Comparison of ENCODE assay signal across 8 cellular contexts in the genomic region with DNA sequence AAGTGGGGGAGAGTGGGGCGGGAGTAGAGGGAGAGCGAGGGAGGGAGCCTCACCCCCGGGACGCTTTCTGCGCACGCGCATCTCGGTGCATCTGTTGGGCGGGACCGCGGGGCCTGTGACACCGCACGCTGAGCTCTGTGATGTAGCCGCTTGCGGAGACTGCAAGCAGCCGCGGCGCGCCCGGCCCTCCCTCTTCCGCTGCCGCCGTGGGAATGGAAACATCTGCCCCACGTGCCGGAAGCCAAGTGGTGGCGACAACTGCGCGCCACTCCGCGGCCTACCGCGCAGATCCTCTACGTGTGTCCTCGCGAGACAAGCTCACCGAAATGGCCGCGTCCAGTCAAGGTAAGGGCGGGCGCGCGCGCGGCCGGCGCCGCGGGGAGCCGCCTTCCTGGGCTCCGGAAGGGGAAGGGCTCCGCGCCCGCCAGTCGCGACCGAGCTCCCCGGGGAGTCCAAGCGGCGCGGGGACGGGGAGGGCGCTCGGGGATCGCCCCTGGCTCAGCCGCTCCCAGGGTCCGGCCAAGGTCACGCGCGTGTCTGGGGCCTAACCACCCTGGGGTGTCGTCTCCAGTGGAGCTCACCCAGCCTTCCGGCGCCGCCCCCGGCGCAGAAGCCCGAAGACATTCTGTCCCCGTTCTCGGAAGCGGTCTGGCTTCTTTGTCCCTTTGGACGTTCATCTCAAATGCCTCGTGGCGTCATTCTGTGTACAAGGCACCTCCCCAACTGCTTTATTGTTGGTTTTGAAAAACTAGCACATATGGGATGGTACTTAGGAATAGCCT. TPM values are rescaled to one million over a fixed set of nuclear protein-coding genes. Genes with fewer than 3 reads are reported as not detected.
DNase-seq lines count a peak whose midpoint lies in the region; ATAC-seq, FAIRE-seq and TF ChIP-seq lines count a peak whose summit lies in the region.

Gene FUNDC2, plus strand, starts transcription at position 118 of the 782 bp plus-strand sequence. Its CDS starts 95 bp downstream, at position 213.

- peaks cover 2% of the 10 kb centered on the region for H3K36me3 Mint-ChIP-seq in activated naive CD8-positive, alpha-beta T cell treated with anti-CD3 and anti-CD28 coated beads, Interleukin-2, amount 50 U/mL, for 24 hours (ENCODE audit: low read depth)

- H3K79me2 ChIP-seq in trophoblast cell (ENCODE audit: control insufficient read depth, insufficient read depth, low read length, poor library complexity): peaks cover 5% of the 10 kb centered on the region

- H3K27me3 Mint-ChIP-seq in activated naive CD8-positive, alpha-beta T cell treated with anti-CD3 and anti-CD28 coated beads, Interleukin-2, amount 50 U/mL, for 24 hours: no peaks in the 10 kb centered on the region

- TF ChIP-seq EP300 in tibial nerve (IDR thresholded peaks at IDR 0.05): peak; percentile 53 to 81

- H4K8ac ChIP-seq in trophoblast cell (ENCODE audit: low read depth, low read length): peak within 1 kb of the TSS; percentile 79

- H2AFZ ChIP-seq in trophoblast cell (ENCODE audit: insufficient read depth, low read length, poor library complexity): peak within 1 kb of the TSS; percentile 63

- no peaks in the 10 kb centered on the region for H3K9me3 Mint-ChIP-seq in activated naive CD8-positive, alpha-beta T cell treated with anti-CD3 and anti-CD28 coated beads, Interleukin-2, amount 50 U/mL, for 24 hours

- peak within 1 kb of the TSS; percentile 93 for H3K27ac Mint-ChIP-seq in activated naive CD8-positive, alpha-beta T cell treated with anti-CD3 and anti-CD28 coated beads, Interleukin-2, amount 50 U/mL, for 24 hours

- H3K36me3 ChIP-seq in trophoblast cell (ENCODE audit: control insufficient read depth in 1 of 2, insufficient read depth in 2 of 2, low read length in 2 of 2): no peaks in the 10 kb centered on the region
- no peaks in the 10 kb centered on the region for H3K36me3 ChIP-seq in tibial nerve

- peak within 1 kb of the TSS; percentile 81 for H4K91ac ChIP-seq in trophoblast cell (ENCODE audit: low read depth, low read length)

- no peak within 1 kb of the TSS for H2BK12ac ChIP-seq in trophoblast cell (ENCODE audit: low read length)

- peak within 1 kb of the TSS; percentile 87 for H3K4me3 Mint-ChIP-seq in activated naive CD8-positive, alpha-beta T cell treated with anti-CD3 and anti-CD28 coated beads, Interleukin-2, amount 50 U/mL, for 24 hours

- peak within 1 kb of the TSS; percentile 61 for H2BK5ac ChIP-seq in trophoblast cell (ENCODE audit: low read depth, low read length, poor library complexity)

- H3K4me2 ChIP-seq in trophoblast cell (ENCODE audit: low read length): peak within 1 kb of the TSS; percentile 65

- H3K9me3 ChIP-seq in trophoblast cell (ENCODE audit: insufficient read depth, low read depth, low read length) (no peaks in the 10 kb centered on the region), tibial nerve (no peaks in the 10 kb centered on the region)

- peaks cover 27% of the 10 kb centered on the region for H3K4me1 Mint-ChIP-seq in activated naive CD8-positive, alpha-beta T cell treated with anti-CD3 and anti-CD28 coated beads, Interleukin-2, amount 50 U/mL, for 24 hours

- H3K4me3 ChIP-seq in trophoblast cell (ENCODE audit: low read depth, low read length) (peak within 1 kb of the TSS; percentile 75), tibial nerve (peak within 1 kb of the TSS; percentile 50 to 79 (median 58))

- peak within 1 kb of the TSS; percentile 98 for H3K27ac ChIP-seq in trophoblast cell (ENCODE audit: low read depth, low read length)
- H3K27ac ChIP-seq in tibial nerve: peak within 1 kb of the TSS; percentile 91 to 98 (median 95)

- H2BK120ac ChIP-seq in trophoblast cell (ENCODE audit: insufficient read depth, low read length, poor library complexity): peak within 1 kb of the TSS; percentile 36

- peak within 1 kb of the TSS; percentile 12 for H4K12ac ChIP-seq in trophoblast cell (ENCODE audit: low read depth, low read length)

- no peaks in the 10 kb centered on the region for H3K27me3 ChIP-seq in trophoblast cell (ENCODE audit: insufficient read depth, low read length)
- H3K27me3 ChIP-seq in tibial nerve: no peaks in the 10 kb centered on the region

- intact Hi-C loops in Right ventricle myocardium superior (cut with DNase I): no loop called here

- peak within 1 kb of the TSS; percentile 85 for H3K9ac ChIP-seq in trophoblast cell (ENCODE audit: low read length)

- peak; percentile 92 for ATAC-seq in HG02840 (IDR thresholded peaks at IDR 0.05; ENCODE audit: low FRiP score, unreplicated experiment)
- peak; percentile 91 for ATAC-seq in activated naive CD8-positive, alpha-beta T cell treated with anti-CD3 and anti-CD28 coated beads, Interleukin-2, amount 50 U/mL, for 24 hours
- peak; percentile 94 for ATAC-seq in Right ventricle myocardium superior (ENCODE audit: poor library complexity)

- H2AK5ac ChIP-seq in trophoblast cell (ENCODE audit: low read length): no peak within 1 kb of the TSS

- H3K18ac ChIP-seq in trophoblast cell (ENCODE audit: low read length): peak within 1 kb of the TSS; percentile 57

- TF ChIP-seq CTCF in tibial nerve (IDR thresholded peaks at IDR 0.05): peak in 2 of 5 experiments; percentile 8 to 37

- H3K4me1 ChIP-seq in trophoblast cell (ENCODE audit: control insufficient read depth in 1 of 2, insufficient read depth in 2 of 2, low read length in 2 of 2): no peaks in the 10 kb centered on the region
- H3K4me1 ChIP-seq in tibial nerve: peaks cover 0 to 17% (median 0%) of the 10 kb centered on the region in 4 donors

- WGBS in trophoblast cell (ENCODE audit: extremely low coverage, insufficient coverage, insufficient read length): no CpG with 5 or more reads among the region's 82 CpGs
- WGBS in tibial nerve, 2 donors: 0 to 40% methylated on average over 7 to 76 of the region's 82 CpGs

- peak; percentile 73; the same call in 1 of the 2 replicates for TF ChIP-seq POLR2A in GM12892 (IDR thresholded peaks at IDR 0.05; ENCODE audit: low read depth, low read length)
- peak; percentile 27 to 72 for TF ChIP-seq POLR2A in tibial nerve (IDR thresholded peaks at IDR 0.05)

- H3K79me1 ChIP-seq in trophoblast cell (ENCODE audit: low read length): peaks cover 5% of the 10 kb centered on the region

- no peak within 1 kb of the TSS for H3K23ac ChIP-seq in trophoblast cell (ENCODE audit: low read length)

- peak within 1 kb of the TSS; percentile 72 for H3K14ac ChIP-seq in trophoblast cell (ENCODE audit: low read length)

- DNase-seq in GM12892 (ENCODE audit: insufficient read length) (peak; percentile 52), NCI-H1436 (lab: John Stamatoyannopoulos, UW) (peak; percentile 95), SW480 (ENCODE audit: low spot score) (peak; percentile 95), Right ventricle myocardium superior (peak; percentile 96), trophoblast cell (peak; percentile 90 to 96), tibial nerve (ENCODE audit: low spot score in 2 of 2) (peak; percentile 81 to 83)
- DNase-seq in activated naive CD8-positive, alpha-beta T cell treated with anti-CD3 and anti-CD28 coated beads, Interleukin-2, amount 50 U/mL, for 24 hours: peak; percentile 89

- peak within 1 kb of the TSS; percentile 62 for H3K4ac ChIP-seq in trophoblast cell (ENCODE audit: low read depth, low read length)

- FAIRE-seq in GM12892 (lab: Jason Lieb, UNC): peak; percentile 93

RNA-seq across cellular contexts. Expression of gene FUNDC2, which starts in this region (rescaled TPM):
- polyA plus RNA-seq in GM12892 (2012; ENCODE audit: missing spikeins): 130 TPM
- total RNA-seq in Right ventricle myocardium superior: 366 TPM
- 37.6 and 39.1 TPM in 2 replicates for polyA plus RNA-seq in trophoblast cell (2013)
- total RNA-seq in tibial nerve: 10 to 100 TPM; 40.2 to 83.3 (median 59.8) TPM

Comparison
In these comparisons a context has a peak if more than half of its experiments do, and no peak if none do; other contexts are left out.
1. Peak in every context shown above with its lines: DNase-seq, ATAC-seq, H3K4me3 ChIP-seq and H3K27ac ChIP-seq.